Comparison of ENCODE assay signal across 1 cellular context in genomic region chr7:100719523-100720319, GRCh38.
TF ChIP-seq lines count a peak whose summit lies in the region.

No MANE protein-coding gene starts in this region.

TF ChIP-seq in WTC11, 78 proteins besides CTCF, POLR2A, EP300 and RAD21 (continued from another document):
- TF ChIP-seq AFF4 (CRISPR knock-in tag; IDR thresholded peaks at IDR 0.05; ENCODE audit: borderline replicate concordance) (no peak), MAX (CRISPR knock-in tag; IDR thresholded peaks at IDR 0.05) (no peak), NR2C2 (CRISPR knock-in tag; IDR thresholded peaks at IDR 0.05) (no peak), IRF1 (CRISPR knock-in tag; IDR thresholded peaks at IDR 0.05) (no peak)
